Comparison of ENCODE assay signal across 18 cellular contexts in the genomic region with DNA sequence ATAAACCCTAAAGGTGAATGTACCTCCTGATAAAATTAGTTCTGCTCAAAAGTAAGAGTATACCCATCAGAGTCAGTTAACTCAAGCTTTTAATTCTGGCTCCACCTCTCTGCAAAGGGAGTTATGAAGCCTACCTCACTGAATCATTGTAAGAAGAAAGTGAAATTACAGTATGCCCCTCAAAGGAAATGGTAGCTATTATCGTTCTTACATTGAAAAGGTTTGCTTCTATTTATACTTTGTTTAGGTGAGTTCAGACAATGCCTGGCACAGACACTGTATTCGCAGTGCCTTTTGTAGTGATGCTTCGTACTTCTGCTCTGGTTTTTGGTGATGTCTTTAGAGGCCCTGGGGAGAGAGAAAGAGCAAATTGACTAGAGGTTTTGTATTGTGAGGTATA. TPM values are rescaled to one million over a fixed set of nuclear protein-coding genes. Genes with fewer than 3 reads are reported as not detected.
DNase-seq lines count a peak whose midpoint lies in the region; ATAC-seq and TF ChIP-seq lines count a peak whose summit lies in the region.
"Had no signal": no experiment of that assay in that cellular context is flagged by ENCODE, and none has a peak within 500 bp of the region (broad histone marks: within the 10 kb centered on the region; RNA-seq: fewer than 3 reads in every experiment).

No MANE protein-coding gene starts in this region.

- intact Hi-C loops in activated B cell treated with CpG ODN at 0.5 μM for 24 hours (cut with micrococcal nuclease), result loop anchor here (5.0 kb wide), 1 partner anchor 803 kb away; no protein-coding TSS in a partner anchor

- H3K27me3 ChIP-seq in gastroesophageal sphincter (no peaks in the 10 kb centered on the region), hepatocyte (no peaks in the 10 kb centered on the region)
- H3K27me3 ChIP-seq: adrenal gland had no signal

- H3K36me3 ChIP-seq in gastroesophageal sphincter (peaks cover 0 to 35% of the 10 kb centered on the region in 2 donors), hepatocyte (replicated peaks; ENCODE audit: insufficient read depth, low read depth) (no peaks in the 10 kb centered on the region)

- peaks cover 92% of the 10 kb centered on the region for H3K79me2 ChIP-seq in hepatocyte

- no peaks in the 10 kb centered on the region for H3K9me3 Mint-ChIP-seq in activated naive CD4-positive, alpha-beta T cell treated with anti-CD3 and anti-CD28 coated beads, Interleukin-2, amount 50 U/mL, for 24 hours
- H3K9me3 Mint-ChIP-seq in activated B cell treated with CpG ODN at 0.5 μM for 24 hours, result no peaks in the 10 kb centered on the region

- POLR2A ChIA-PET in activated B cell treated with CpG ODN at 0.5 μM for 24 hours (lab: Charles Lee), result interaction anchor here (0.7 to 5.1 kb wide), 2 partner anchors 11 to 58 kb away, joined by 3 to 29 read pairs; partner anchors contain the start of genes MROH8 and RPN2

- H4K20me1 ChIP-seq in hepatocyte (ENCODE audit: insufficient read depth, poor library complexity, severe bottlenecking), result peaks cover 39% of the 10 kb centered on the region

- TF ChIP-seq CTCF in activated B cell treated with CpG ODN at 0.5 μM for 24 hours (IDR thresholded peaks at IDR 0.05), result no peak
- no peak for TF ChIP-seq CTCF in gastroesophageal sphincter (IDR thresholded peaks at IDR 0.05)
- no peak for TF ChIP-seq CTCF in hepatocyte (IDR thresholded peaks at IDR 0.05; ENCODE audit: poor library complexity)

- peak overlapping the region in 3 of 4 donors; percentile 14 to 46 (median 26) for H3K27ac ChIP-seq in gastroesophageal sphincter
- H3K27ac ChIP-seq in hepatocyte, result no peak overlapping the region
- H3K27ac ChIP-seq: adrenal gland, HL-60, left ventricle myocardium inferior had no signal

- TF ChIP-seq EP300 in gastroesophageal sphincter (IDR thresholded peaks at IDR 0.05), result no peak

- no peaks in the 10 kb centered on the region for H3K9me3 ChIP-seq in gastroesophageal sphincter
- no peaks in the 10 kb centered on the region for H3K9me3 ChIP-seq in hepatocyte (ENCODE audit: low read depth)
- H3K9me3 ChIP-seq: adrenal gland, left ventricle myocardium inferior had no signal

- H3K4me3 ChIP-seq in gastroesophageal sphincter, result no peak overlapping the region
- no peak overlapping the region for H3K4me3 ChIP-seq in hepatocyte
- H3K4me3 ChIP-seq: adrenal gland, left ventricle myocardium inferior had no signal

- CTCF ChIA-PET in activated B cell treated with CpG ODN at 0.5 μM for 24 hours (lab: Charles Lee), result interaction anchor here (0.7 to 5.9 kb wide), 8 partner anchors 10 to 344 kb away, joined by 4 to 48 read pairs (median 4); partner anchors contain the start of genes MROH8 and RPN2

- peak overlapping the region; percentile 51 for H3K4me3 Mint-ChIP-seq in activated naive CD4-positive, alpha-beta T cell treated with anti-CD3 and anti-CD28 coated beads, Interleukin-2, amount 50 U/mL, for 24 hours
- H3K4me3 Mint-ChIP-seq in activated B cell treated with CpG ODN at 0.5 μM for 24 hours, result peak overlapping the region; percentile 13

- ATAC-seq in activated B cell treated with CpG ODN at 0.5 μM for 24 hours (ENCODE audit: low read depth) (peak; percentile 15), gastroesophageal sphincter (no peak), HG03521 (IDR thresholded peaks at IDR 0.05; ENCODE audit: unreplicated experiment) (no peak), GM19463 (IDR thresholded peaks at IDR 0.05; ENCODE audit: unreplicated experiment) (no peak)

- H3K9me2 ChIP-seq in hepatocyte (replicated peaks; ENCODE audit: insufficient read depth), result no peaks in the 10 kb centered on the region

- peaks cover 0 to 62% (median 18%) of the 10 kb centered on the region in 3 donors for H3K4me1 ChIP-seq in gastroesophageal sphincter
- H3K4me1 ChIP-seq in hepatocyte (ENCODE audit: insufficient read depth), result peaks cover 2% of the 10 kb centered on the region

- DNase-seq in activated naive CD4-positive, alpha-beta T cell treated with Interleukin-2 at 50 U/mL for 16 hours, result no peak
- DNase-seq in activated B cell treated with CpG ODN at 0.5 μM for 24 hours (no peak), superior temporal gyrus (ENCODE audit: extremely low spot score) (no peak), hepatocyte (ENCODE audit: low spot score) (no peak)
- DNase-seq: adrenal gland; foreskin melanocyte; KBM-7; left ventricle myocardium inferior; NCI-H1105; NK-92 treated with Interleukin-12 subunit alpha and Interleukin-12 subunit beta, amount 100 ng/mL, for 24 hours; Right ventricle myocardium superior; substantia nigra; T1000 had no signal

- H3K27me3 Mint-ChIP-seq in activated naive CD4-positive, alpha-beta T cell treated with anti-CD3 and anti-CD28 coated beads, Interleukin-2, amount 50 U/mL, for 24 hours, result no peaks in the 10 kb centered on the region
- H3K27me3 Mint-ChIP-seq in activated B cell treated with CpG ODN at 0.5 μM for 24 hours, result no peaks in the 10 kb centered on the region

- no peak for TF ChIP-seq POLR2A in gastroesophageal sphincter (IDR thresholded peaks at IDR 0.05)

- 39 to 41% methylated on average over 3 of the region's 3 CpGs for WGBS in gastroesophageal sphincter (ENCODE audit: low coverage in 1 of 2), 2 donors
- WGBS in hepatocyte (ENCODE audit: low lambda C conversion rate, missing lambda C conversion rate), result 87% methylated on average over 3 of the region's 3 CpGs

- H3K36me3 Mint-ChIP-seq in activated naive CD4-positive, alpha-beta T cell treated with anti-CD3 and anti-CD28 coated beads, Interleukin-2, amount 50 U/mL, for 24 hours, result peaks cover 15% of the 10 kb centered on the region
- H3K36me3 Mint-ChIP-seq in activated B cell treated with CpG ODN at 0.5 μM for 24 hours (ENCODE audit: low read depth), result peaks cover 74% of the 10 kb centered on the region

- H3K4me1 Mint-ChIP-seq in activated naive CD4-positive, alpha-beta T cell treated with anti-CD3 and anti-CD28 coated beads, Interleukin-2, amount 50 U/mL, for 24 hours, result peaks cover 74% of the 10 kb centered on the region
- peaks cover 46% of the 10 kb centered on the region for H3K4me1 Mint-ChIP-seq in activated B cell treated with CpG ODN at 0.5 μM for 24 hours

- H3K4me2 ChIP-seq in hepatocyte, result no peak overlapping the region

- peak overlapping the region; percentile 63 for H3K27ac Mint-ChIP-seq in activated naive CD4-positive, alpha-beta T cell treated with anti-CD3 and anti-CD28 coated beads, Interleukin-2, amount 50 U/mL, for 24 hours
- H3K27ac Mint-ChIP-seq in activated B cell treated with CpG ODN at 0.5 μM for 24 hours, result peak overlapping the region; percentile 33

- H2AFZ ChIP-seq in hepatocyte, result no peak overlapping the region

RNA-seq across cellular contexts. Expression of gene MROH8, which starts 10.3 kb away (rescaled TPM):
- total RNA-seq in activated B cell treated with CpG ODN at 0.5 μM for 24 hours (3.2 and 5.9 TPM in 2 replicates), gastroesophageal sphincter (1 to 10 TPM; 1.6 to 6.2 (median 3.2) TPM), hepatocyte (1.9 and 3.9 TPM in 2 replicates)
- 3.7 and 4.8 TPM in 2 replicates for polyA plus RNA-seq in hepatocyte

RNA-seq across cellular contexts. Expression of gene RPN2, which starts 10.5 kb away (rescaled TPM):
- 106 and 109 TPM in 2 replicates for total RNA-seq in activated B cell treated with CpG ODN at 0.5 μM for 24 hours
- total RNA-seq in gastroesophageal sphincter, result 100 to 1,000 TPM in 3 of 4 donors, 10 to 100 TPM in 1; 86.7 to 114 (median 110) TPM
- 325 and 356 TPM in 2 replicates for total RNA-seq in hepatocyte
- polyA plus RNA-seq in hepatocyte, result 350 and 368 TPM in 2 replicates
